In genomic region chr2:101861382-101861781, GRCh38 we compare ENCODE assay signal across 15 cellular contexts.
"Had no signal": no experiment of that assay in that cellular context is flagged by ENCODE, and none has a peak within 500 bp of the region (broad histone marks: within the 10 kb centered on the region; RNA-seq: fewer than 3 reads in every experiment).

No MANE protein-coding gene starts in this region.

- DNase-seq: activated B cell treated with CpG ODN at 0.5 μM for 24 hours; amygdala; foreskin keratinocyte; head of caudate nucleus; left cardiac atrium; mucosa of descending colon; pancreas; SHP77 treated with DMSO at 0.1 percent for 48 hours; stimulated activated CD4-positive, alpha-beta T cell treated with anti-CD3 and anti-CD28 coated beads, Interleukin-15, amount 100 ng/mL, for 24 hours; stimulated activated CD4-positive, alpha-beta T cell treated with anti-CD3 and anti-CD28 coated beads, Interleukin-4, amount 100 ng/mL, for 24 hours; T-helper 17 cell; transverse colon had no signal

- H3K9me3 Mint-ChIP-seq: activated B cell treated with CpG ODN at 0.5 μM for 24 hours, nephron had no signal

- H3K36me3 ChIP-seq: breast epithelium had no signal

- H3K27ac ChIP-seq: breast epithelium, foreskin keratinocyte, pancreas, transverse colon had no signal

- H3K4me3 Mint-ChIP-seq: activated B cell treated with CpG ODN at 0.5 μM for 24 hours, nephron, T-helper 17 cell had no signal

- H3K4me1 Mint-ChIP-seq: activated B cell treated with CpG ODN at 0.5 μM for 24 hours had no signal

- H3K4me1 ChIP-seq: breast epithelium, pancreas, transverse colon had no signal

- H3K27ac Mint-ChIP-seq: activated B cell treated with CpG ODN at 0.5 μM for 24 hours, T-helper 17 cell had no signal

- H3K4me3 ChIP-seq: breast epithelium, lung, mucosa of descending colon, pancreas, transverse colon had no signal

- H3K9me3 ChIP-seq: breast epithelium, mucosa of descending colon, pancreas, transverse colon had no signal

- H3K27me3 Mint-ChIP-seq: activated B cell treated with CpG ODN at 0.5 μM for 24 hours, T-helper 17 cell had no signal

- H3K27me3 ChIP-seq: breast epithelium, foreskin keratinocyte, pancreas, transverse colon had no signal

- ATAC-seq: foreskin keratinocyte, left cardiac atrium, mucosa of descending colon, pancreas, T-helper 17 cell had no signal
